2 cellular contexts compared by ENCODE assay signal in the genomic region with DNA sequence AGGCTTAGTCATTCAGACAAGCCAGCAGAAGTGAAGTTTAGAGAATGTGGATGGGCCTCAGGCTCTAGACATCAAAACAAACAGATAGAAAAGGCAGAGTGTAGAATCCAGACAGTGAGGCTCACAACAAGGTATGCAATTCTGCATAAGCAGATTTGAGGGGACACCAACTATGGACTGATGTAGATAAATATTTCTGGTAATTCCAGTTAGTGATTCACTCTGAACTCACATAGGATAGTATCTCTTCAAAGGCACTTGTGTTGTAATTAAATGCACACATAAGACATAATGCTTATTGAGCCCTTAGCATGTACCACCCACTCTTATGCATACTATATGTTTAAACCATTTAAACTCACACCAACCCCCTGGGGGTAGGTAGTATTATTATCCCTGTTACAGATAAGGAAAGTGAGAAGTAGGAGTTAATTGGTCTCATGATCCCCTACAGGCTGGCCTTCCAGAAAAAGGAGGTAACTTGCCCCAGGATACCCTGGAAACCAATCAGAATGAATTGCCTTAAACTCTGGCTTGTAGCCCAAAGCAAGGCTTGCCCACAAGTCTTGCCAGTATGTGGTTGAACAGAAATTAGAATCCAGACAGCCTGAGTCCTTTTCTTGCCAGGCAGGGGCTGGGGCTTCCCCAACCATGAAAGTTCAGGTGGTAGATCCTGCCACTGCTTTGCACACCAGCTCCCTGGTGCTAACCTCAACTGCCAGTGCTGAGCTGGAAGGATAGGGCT.
TF ChIP-seq lines count a peak whose summit lies in the region.

No MANE protein-coding gene starts in this region.

TF ChIP-seq in IMR-90, 13 proteins besides CTCF, POLR2A, EP300 and RAD21:
- no peak for TF ChIP-seq CHD1 (IDR thresholded peaks at IDR 0.05; ENCODE audit: low read depth, low read length)
- TF ChIP-seq SMC3 (IDR thresholded peaks at IDR 0.05; ENCODE audit: low read depth, low read length): no peak
- TF ChIP-seq MXI1 (IDR thresholded peaks at IDR 0.05; ENCODE audit: borderline replicate concordance, low read depth, low read length): no peak
- no peak for TF ChIP-seq CEBPB (IDR thresholded peaks at IDR 0.05; ENCODE audit: low read depth, low read length)
- TF ChIP-seq, protein P1, sequence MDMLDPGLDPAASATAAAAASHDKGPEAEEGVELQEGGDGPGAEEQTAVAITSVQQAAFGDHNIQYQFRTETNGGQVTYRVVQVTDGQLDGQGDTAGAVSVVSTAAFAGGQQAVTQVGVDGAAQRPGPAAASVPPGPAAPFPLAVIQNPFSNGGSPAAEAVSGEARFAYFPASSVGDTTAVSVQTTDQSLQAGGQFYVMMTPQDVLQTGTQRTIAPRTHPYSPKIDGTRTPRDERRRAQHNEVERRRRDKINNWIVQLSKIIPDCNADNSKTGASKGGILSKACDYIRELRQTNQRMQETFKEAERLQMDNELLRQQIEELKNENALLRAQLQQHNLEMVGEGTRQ (IDR thresholded peaks at IDR 0.05; ENCODE audit: low read depth, low read length): no peak
- TF ChIP-seq NFE2L2 (IDR thresholded peaks at IDR 0.05; ENCODE audit: low read depth, low read length): no peak
- no peak for TF ChIP-seq BHLHE40 (IDR thresholded peaks at IDR 0.05; ENCODE audit: low read depth, low read length)
- no peak for TF ChIP-seq RCOR1 (IDR thresholded peaks at IDR 0.05; ENCODE audit: insufficient replicate concordance, low read length)
- no peak for TF ChIP-seq RFX5 (IDR thresholded peaks at IDR 0.05; ENCODE audit: low read depth, low read length)
- no peak for TF ChIP-seq MAZ (IDR thresholded peaks at IDR 0.05; ENCODE audit: borderline replicate concordance, low read depth, low read length)
TF ChIP-seq in IMR-90: peak in this region for 0.

TF ChIP-seq in GM12878, 131 proteins besides CTCF, POLR2A, EP300 and RAD21:
- TF ChIP-seq, protein P2, sequence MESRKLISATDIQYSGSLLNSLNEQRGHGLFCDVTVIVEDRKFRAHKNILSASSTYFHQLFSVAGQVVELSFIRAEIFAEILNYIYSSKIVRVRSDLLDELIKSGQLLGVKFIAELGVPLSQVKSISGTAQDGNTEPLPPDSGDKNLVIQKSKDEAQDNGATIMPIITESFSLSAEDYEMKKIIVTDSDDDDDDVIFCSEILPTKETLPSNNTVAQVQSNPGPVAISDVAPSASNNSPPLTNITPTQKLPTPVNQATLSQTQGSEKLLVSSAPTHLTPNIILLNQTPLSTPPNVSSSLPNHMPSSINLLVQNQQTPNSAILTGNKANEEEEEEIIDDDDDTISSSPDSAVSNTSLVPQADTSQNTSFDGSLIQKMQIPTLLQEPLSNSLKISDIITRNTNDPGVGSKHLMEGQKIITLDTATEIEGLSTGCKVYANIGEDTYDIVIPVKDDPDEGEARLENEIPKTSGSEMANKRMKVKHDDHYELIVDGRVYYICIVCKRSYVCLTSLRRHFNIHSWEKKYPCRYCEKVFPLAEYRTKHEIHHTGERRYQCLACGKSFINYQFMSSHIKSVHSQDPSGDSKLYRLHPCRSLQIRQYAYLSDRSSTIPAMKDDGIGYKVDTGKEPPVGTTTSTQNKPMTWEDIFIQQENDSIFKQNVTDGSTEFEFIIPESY (IDR thresholded peaks at IDR 0.05): no peak
- TF ChIP-seq NR2C1 (IDR thresholded peaks at IDR 0.05): no peak
- TF ChIP-seq CREM (IDR thresholded peaks at IDR 0.05; ENCODE audit: low read depth): no peak
- TF ChIP-seq CHD2 (IDR thresholded peaks at IDR 0.05; ENCODE audit: borderline replicate concordance, low read depth, low read length): no peak
- no peak for TF ChIP-seq ASH2L (IDR thresholded peaks at IDR 0.05; ENCODE audit: borderline replicate concordance, low read depth)
- TF ChIP-seq, protein P3, sequence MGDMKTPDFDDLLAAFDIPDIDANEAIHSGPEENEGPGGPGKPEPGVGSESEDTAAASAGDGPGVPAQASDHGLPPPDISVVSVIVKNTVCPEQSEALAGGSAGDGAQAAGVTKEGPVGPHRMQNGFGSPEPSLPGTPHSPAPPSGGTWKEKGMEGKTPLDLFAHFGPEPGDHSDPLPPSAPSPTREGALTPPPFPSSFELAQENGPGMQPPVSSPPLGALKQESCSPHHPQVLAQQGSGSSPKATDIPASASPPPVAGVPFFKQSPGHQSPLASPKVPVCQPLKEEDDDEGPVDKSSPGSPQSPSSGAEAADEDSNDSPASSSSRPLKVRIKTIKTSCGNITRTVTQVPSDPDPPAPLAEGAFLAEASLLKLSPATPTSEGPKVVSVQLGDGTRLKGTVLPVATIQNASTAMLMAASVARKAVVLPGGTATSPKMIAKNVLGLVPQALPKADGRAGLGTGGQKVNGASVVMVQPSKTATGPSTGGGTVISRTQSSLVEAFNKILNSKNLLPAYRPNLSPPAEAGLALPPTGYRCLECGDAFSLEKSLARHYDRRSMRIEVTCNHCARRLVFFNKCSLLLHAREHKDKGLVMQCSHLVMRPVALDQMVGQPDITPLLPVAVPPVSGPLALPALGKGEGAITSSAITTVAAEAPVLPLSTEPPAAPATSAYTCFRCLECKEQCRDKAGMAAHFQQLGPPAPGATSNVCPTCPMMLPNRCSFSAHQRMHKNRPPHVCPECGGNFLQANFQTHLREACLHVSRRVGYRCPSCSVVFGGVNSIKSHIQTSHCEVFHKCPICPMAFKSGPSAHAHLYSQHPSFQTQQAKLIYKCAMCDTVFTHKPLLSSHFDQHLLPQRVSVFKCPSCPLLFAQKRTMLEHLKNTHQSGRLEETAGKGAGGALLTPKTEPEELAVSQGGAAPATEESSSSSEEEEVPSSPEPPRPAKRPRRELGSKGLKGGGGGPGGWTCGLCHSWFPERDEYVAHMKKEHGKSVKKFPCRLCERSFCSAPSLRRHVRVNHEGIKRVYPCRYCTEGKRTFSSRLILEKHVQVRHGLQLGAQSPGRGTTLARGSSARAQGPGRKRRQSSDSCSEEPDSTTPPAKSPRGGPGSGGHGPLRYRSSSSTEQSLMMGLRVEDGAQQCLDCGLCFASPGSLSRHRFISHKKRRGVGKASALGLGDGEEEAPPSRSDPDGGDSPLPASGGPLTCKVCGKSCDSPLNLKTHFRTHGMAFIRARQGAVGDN (IDR thresholded peaks at IDR 0.05): no peak
- TF ChIP-seq, protein P4, sequence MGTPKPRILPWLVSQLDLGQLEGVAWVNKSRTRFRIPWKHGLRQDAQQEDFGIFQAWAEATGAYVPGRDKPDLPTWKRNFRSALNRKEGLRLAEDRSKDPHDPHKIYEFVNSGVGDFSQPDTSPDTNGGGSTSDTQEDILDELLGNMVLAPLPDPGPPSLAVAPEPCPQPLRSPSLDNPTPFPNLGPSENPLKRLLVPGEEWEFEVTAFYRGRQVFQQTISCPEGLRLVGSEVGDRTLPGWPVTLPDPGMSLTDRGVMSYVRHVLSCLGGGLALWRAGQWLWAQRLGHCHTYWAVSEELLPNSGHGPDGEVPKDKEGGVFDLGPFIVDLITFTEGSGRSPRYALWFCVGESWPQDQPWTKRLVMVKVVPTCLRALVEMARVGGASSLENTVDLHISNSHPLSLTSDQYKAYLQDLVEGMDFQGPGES (IDR thresholded peaks at IDR 0.05): no peak
- TF ChIP-seq PAX5 (IDR thresholded peaks at IDR 0.05; ENCODE audit: borderline replicate concordance, low read depth, low read length): no peak
- TF ChIP-seq SMAD1 (IDR thresholded peaks at IDR 0.05; ENCODE audit: low read depth, partially characterized antibody): no peak
- TF ChIP-seq, protein P5, sequence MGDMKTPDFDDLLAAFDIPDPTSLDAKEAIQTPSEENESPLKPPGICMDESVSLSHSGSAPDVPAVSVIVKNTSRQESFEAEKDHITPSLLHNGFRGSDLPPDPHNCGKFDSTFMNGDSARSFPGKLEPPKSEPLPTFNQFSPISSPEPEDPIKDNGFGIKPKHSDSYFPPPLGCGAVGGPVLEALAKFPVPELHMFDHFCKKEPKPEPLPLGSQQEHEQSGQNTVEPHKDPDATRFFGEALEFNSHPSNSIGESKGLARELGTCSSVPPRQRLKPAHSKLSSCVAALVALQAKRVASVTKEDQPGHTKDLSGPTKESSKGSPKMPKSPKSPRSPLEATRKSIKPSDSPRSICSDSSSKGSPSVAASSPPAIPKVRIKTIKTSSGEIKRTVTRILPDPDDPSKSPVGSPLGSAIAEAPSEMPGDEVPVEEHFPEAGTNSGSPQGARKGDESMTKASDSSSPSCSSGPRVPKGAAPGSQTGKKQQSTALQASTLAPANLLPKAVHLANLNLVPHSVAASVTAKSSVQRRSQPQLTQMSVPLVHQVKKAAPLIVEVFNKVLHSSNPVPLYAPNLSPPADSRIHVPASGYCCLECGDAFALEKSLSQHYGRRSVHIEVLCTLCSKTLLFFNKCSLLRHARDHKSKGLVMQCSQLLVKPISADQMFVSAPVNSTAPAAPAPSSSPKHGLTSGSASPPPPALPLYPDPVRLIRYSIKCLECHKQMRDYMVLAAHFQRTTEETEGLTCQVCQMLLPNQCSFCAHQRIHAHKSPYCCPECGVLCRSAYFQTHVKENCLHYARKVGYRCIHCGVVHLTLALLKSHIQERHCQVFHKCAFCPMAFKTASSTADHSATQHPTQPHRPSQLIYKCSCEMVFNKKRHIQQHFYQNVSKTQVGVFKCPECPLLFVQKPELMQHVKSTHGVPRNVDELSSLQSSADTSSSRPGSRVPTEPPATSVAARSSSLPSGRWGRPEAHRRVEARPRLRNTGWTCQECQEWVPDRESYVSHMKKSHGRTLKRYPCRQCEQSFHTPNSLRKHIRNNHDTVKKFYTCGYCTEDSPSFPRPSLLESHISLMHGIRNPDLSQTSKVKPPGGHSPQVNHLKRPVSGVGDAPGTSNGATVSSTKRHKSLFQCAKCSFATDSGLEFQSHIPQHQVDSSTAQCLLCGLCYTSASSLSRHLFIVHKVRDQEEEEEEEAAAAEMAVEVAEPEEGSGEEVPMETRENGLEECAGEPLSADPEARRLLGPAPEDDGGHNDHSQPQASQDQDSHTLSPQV (IDR thresholded peaks at IDR 0.05): no peak
- no peak for TF ChIP-seq TBL1XR1 (IDR thresholded peaks at IDR 0.05; ENCODE audit: low read depth, low read length)
- no peak for TF ChIP-seq MYB (IDR thresholded peaks at IDR 0.05; ENCODE audit: borderline replicate concordance, low read depth, low read length)
- TF ChIP-seq, protein P6, sequence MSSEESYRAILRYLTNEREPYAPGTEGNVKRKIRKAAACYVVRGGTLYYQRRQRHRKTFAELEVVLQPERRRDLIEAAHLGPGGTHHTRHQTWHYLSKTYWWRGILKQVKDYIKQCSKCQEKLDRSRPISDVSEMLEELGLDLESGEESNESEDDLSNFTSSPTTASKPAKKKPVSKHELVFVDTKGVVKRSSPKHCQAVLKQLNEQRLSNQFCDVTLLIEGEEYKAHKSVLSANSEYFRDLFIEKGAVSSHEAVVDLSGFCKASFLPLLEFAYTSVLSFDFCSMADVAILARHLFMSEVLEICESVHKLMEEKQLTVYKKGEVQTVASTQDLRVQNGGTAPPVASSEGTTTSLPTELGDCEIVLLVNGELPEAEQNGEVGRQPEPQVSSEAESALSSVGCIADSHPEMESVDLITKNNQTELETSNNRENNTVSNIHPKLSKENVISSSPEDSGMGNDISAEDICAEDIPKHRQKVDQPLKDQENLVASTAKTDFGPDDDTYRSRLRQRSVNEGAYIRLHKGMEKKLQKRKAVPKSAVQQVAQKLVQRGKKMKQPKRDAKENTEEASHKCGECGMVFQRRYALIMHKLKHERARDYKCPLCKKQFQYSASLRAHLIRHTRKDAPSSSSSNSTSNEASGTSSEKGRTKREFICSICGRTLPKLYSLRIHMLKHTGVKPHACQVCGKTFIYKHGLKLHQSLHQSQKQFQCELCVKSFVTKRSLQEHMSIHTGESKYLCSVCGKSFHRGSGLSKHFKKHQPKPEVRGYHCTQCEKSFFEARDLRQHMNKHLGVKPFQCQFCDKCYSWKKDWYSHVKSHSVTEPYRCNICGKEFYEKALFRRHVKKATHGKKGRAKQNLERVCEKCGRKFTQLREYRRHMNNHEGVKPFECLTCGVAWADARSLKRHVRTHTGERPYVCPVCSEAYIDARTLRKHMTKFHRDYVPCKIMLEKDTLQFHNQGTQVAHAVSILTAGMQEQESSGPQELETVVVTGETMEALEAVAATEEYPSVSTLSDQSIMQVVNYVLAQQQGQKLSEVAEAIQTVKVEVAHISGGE (CRISPR knock-in tag; IDR thresholded peaks at IDR 0.05): no peak
- TF ChIP-seq, protein P7, sequence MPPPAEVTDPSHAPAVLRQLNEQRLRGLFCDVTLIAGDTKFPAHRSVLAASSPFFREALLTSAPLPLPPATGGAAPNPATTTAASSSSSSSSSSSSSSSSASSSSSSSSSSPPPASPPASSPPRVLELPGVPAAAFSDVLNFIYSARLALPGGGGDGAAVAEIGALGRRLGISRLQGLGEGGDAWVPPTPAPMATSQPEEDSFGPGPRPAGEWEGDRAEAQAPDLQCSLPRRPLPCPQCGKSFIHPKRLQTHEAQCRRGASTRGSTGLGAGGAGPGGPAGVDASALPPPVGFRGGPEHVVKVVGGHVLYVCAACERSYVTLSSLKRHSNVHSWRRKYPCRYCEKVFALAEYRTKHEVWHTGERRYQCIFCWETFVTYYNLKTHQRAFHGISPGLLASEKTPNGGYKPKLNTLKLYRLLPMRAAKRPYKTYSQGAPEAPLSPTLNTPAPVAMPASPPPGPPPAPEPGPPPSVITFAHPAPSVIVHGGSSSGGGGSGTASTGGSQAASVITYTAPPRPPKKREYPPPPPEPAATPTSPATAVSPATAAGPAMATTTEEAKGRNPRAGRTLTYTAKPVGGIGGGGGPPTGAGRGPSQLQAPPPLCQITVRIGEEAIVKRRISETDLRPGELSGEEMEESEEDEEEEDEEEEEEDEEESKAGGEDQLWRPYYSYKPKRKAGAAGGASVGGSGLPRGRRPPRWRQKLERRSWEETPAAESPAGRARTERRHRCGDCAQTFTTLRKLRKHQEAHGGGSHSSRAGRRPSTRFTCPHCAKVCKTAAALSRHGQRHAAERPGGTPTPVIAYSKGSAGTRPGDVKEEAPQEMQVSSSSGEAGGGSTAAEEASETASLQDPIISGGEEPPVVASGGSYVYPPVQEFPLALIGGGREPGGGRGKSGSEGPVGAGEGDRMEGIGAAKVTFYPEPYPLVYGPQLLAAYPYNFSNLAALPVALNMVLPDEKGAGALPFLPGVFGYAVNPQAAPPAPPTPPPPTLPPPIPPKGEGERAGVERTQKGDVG (CRISPR knock-in tag; IDR thresholded peaks at IDR 0.05): no peak
